22 cellular contexts compared by ENCODE assay signal in the genomic region with DNA sequence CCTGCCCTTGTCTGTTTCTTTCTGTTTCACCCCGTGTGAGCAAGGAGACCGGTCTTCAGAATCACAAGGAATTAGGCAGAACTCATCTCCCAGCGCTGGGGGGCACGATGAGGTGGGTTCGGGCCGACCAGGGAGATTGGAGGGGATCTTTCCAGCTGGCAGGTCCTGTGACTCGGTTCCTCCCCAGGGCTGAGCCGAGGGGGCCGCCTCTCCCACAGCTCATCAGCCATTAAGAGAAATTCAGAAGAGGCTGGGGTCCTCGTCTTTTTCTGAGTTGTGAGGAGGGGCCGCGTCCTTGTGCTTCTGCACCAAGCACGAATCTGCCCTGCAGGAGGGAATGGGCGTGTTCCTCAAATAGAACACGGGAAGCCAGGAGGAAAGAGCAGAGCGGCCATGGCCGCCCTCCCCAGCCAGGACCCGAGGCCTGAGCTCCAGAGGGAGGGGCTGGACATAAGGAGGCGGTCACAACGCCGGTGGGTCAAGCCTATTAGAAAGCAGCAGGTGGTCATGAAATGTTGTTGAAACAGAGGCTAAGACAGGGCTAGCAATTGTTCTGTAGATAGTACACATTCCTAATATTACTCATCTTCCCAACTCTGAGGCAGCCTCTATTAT.
"Had no signal": no experiment of that assay in that cellular context is flagged by ENCODE, and none has a peak within 500 bp of the region (broad histone marks: within the 10 kb centered on the region; RNA-seq: fewer than 3 reads in every experiment).

No MANE protein-coding gene starts in this region.

- H3K9me3 Mint-ChIP-seq: activated B cell treated with CpG ODN at 0.5 μM for 24 hours; activated CD4-positive, alpha-beta memory T cell treated with anti-CD3 and anti-CD28 coated beads, Interleukin-2, amount 10 ng/mL, durations not matched to agents 7 days and 5 days; activated T-cell treated with anti-CD3 and anti-CD28 coated beads, Interleukin-2, amount 50 U/mL, for 24 hours; activated T-helper 2 cell treated with anti-CD3 and anti-CD28 coated beads, Interferon-gamma antibody, Interleukin-2, Interleukin-4, amounts not matched to agents 10 μg/mL and 5 μg/mL and 100 μg/mL, durations not matched to agents 14 hours and 24 hours and 36 hours; natural killer cell had no signal

- H3K27ac ChIP-seq: brain microvascular endothelial cell, tibial artery had no signal

- H3K4me3 Mint-ChIP-seq: activated B cell treated with CpG ODN at 0.5 μM for 24 hours; activated CD4-positive, alpha-beta memory T cell treated with anti-CD3 and anti-CD28 coated beads, Interleukin-2, amount 10 ng/mL, durations not matched to agents 7 days and 5 days; activated T-cell treated with anti-CD3 and anti-CD28 coated beads, Interleukin-2, amount 50 U/mL, for 24 hours; natural killer cell had no signal

- H3K36me3 ChIP-seq: brain microvascular endothelial cell, tibial artery had no signal

- DNase-seq: activated B cell treated with CpG ODN at 0.5 μM for 24 hours; activated CD4-positive, alpha-beta memory T cell treated with anti-CD3 and anti-CD28 coated beads, Interleukin-2, amount 10 ng/mL, durations not matched to agents 7 days and 5 days; activated CD4-positive, alpha-beta T cell treated with anti-CD3 and anti-CD28 coated beads for 4 hours; activated naive CD4-positive, alpha-beta T cell treated with Interleukin-2 at 50 U/mL for 16 hours; activated T-cell treated with anti-CD3 and anti-CD28 coated beads, Interleukin-2, amount 50 U/mL, for 24 hours; anterior cingulate cortex; brain microvascular endothelial cell; central memory CD4-positive, alpha-beta T cell; foreskin melanocyte; hypothalamus; mesenchymal stem cell; natural killer cell; stimulated activated CD4-positive, alpha-beta T cell treated with anti-CD3 and anti-CD28 coated beads, Interleukin-12 subunit alpha, Interleukin-12 subunit beta, amount 100 ng/mL, for 4 hours; stimulated activated CD4-positive, alpha-beta T cell treated with anti-CD3 and anti-CD28 coated beads, Interleukin-1b, Interleukin-23, amount 100 ng/mL, for 48 hours; stimulated activated naive CD4-positive, alpha-beta T cell treated with Interleukin-2 at 50 U/mL for 16 hours; substantia nigra; tibial artery had no signal

- H3K9me3 ChIP-seq: tibial artery had no signal

- ATAC-seq: natural killer cell had no signal

- H3K4me1 Mint-ChIP-seq: activated CD4-positive, alpha-beta memory T cell treated with anti-CD3 and anti-CD28 coated beads, Interleukin-2, amount 10 ng/mL, durations not matched to agents 7 days and 5 days; natural killer cell had no signal

- H3K4me3 ChIP-seq: tibial artery had no signal

- H3K27ac Mint-ChIP-seq: activated B cell treated with CpG ODN at 0.5 μM for 24 hours; activated CD4-positive, alpha-beta memory T cell treated with anti-CD3 and anti-CD28 coated beads, Interleukin-2, amount 10 ng/mL, durations not matched to agents 7 days and 5 days; activated T-cell treated with anti-CD3 and anti-CD28 coated beads, Interleukin-2, amount 50 U/mL, for 24 hours; activated T-helper 2 cell treated with anti-CD3 and anti-CD28 coated beads, Interferon-gamma antibody, Interleukin-2, Interleukin-4, amounts not matched to agents 10 μg/mL and 5 μg/mL and 100 μg/mL, durations not matched to agents 14 hours and 24 hours and 36 hours; natural killer cell; progenitor cell of endocrine pancreas had no signal

- H3K4me1 ChIP-seq: tibial artery had no signal

- H3K36me3 Mint-ChIP-seq: natural killer cell had no signal

- FAIRE-seq: colon, endometrium, urothelium cell line had no signal

- H3K27me3 ChIP-seq: brain microvascular endothelial cell had no signal
